Comparison of ENCODE assay signal across 15 cellular contexts in genomic region chr5:53114988-53115387, GRCh38. TPM values are rescaled to one million over a fixed set of nuclear protein-coding genes. Genes with fewer than 3 reads are reported as not detected.
DNase-seq lines count a peak whose midpoint lies in the region; ATAC-seq, FAIRE-seq and TF ChIP-seq lines count a peak whose summit lies in the region.
"Had no signal": no experiment of that assay in that cellular context is flagged by ENCODE, and none has a peak within 500 bp of the region (broad histone marks: within the 10 kb centered on the region; RNA-seq: fewer than 3 reads in every experiment).

No MANE protein-coding gene starts in this region.

- peaks cover 4% of the 10 kb centered on the region for H3K36me3 Mint-ChIP-seq in type B pancreatic cell
- H3K36me3 Mint-ChIP-seq: CD14-positive monocyte had no signal

- no peak for TF ChIP-seq RAD21 in HepG2 (CRISPR knock-in tag; IDR thresholded peaks at IDR 0.05)

- H3K79me2 ChIP-seq in HepG2 (ENCODE audit: insufficient read depth, low read length), result peaks cover 7% of the 10 kb centered on the region

- H3K27ac Mint-ChIP-seq in type B pancreatic cell, result no peak overlapping the region
- H3K27ac Mint-ChIP-seq: CD14-positive monocyte had no signal

- H3K9me3 ChIP-seq in HepG2 (ENCODE audit: low read length) (no peaks in the 10 kb centered on the region), right lobe of liver (no peaks in the 10 kb centered on the region)
- H3K9me3 ChIP-seq: ascending aorta, ovary had no signal

- CTCF ChIA-PET in HepG2 (lab: Yijun Ruan, JAX; ENCODE audit: low intra/inter-chr PET ratio, low total read pairs) (no interaction called here), RWPE1 (lab: Yijun Ruan, JAX) (interaction anchor here (0.6 kb wide), 2 partner anchors 59 to 346 kb away, joined by 4 read pairs; no protein-coding TSS in a partner anchor)

- TF ChIP-seq POLR2A in HepG2 (IDR thresholded peaks at IDR 0.05; ENCODE audit: insufficient read depth in 1 of 2, low read depth in 2 of 2, low read length in 2 of 2), result no peak
- TF ChIP-seq POLR2A in right lobe of liver (IDR thresholded peaks at IDR 0.05), result no peak

- H3K4me1 ChIP-seq in HepG2 (ENCODE audit: insufficient read depth, low read length), result peaks cover 52% of the 10 kb centered on the region
- H3K4me1 ChIP-seq in right lobe of liver, result peaks cover 0 to 9% (median 2%) of the 10 kb centered on the region in 4 donors

- no peak overlapping the region for H3K4me3 Mint-ChIP-seq in type B pancreatic cell
- H3K4me3 Mint-ChIP-seq: CD14-positive monocyte had no signal

- POLR2A ChIA-PET in HepG2 (lab: Yijun Ruan, JAX) (no interaction called here), RWPE1 (lab: Yijun Ruan, JAX; ENCODE audit: low non-redundant PET) (no interaction called here)

- H3K9ac ChIP-seq in HepG2 (ENCODE audit: insufficient read depth, low read depth, low read length), result no peak overlapping the region

- BruUV-seq in HepG2 (replicated peaks; lab: Mats Ljungman, UMichigan), result no TSS peak

- H3K4me2 ChIP-seq in HepG2 (ENCODE audit: low read depth, low read length), result no peak overlapping the region

- no peaks in the 10 kb centered on the region for H3K9me3 Mint-ChIP-seq in type B pancreatic cell

- no peak for TF ChIP-seq EP300 in HepG2 (IDR thresholded peaks at IDR 0.05; ENCODE audit: low read depth in 2 of 2, low read length in 2 of 2)
- TF ChIP-seq EP300 in HepG2 (CRISPR knock-in tag; IDR thresholded peaks at IDR 0.05; ENCODE audit: borderline replicate concordance), result no peak

- no peak for TF ChIP-seq CTCF in HepG2 (CRISPR knock-in tag; IDR thresholded peaks at IDR 0.05)
- TF ChIP-seq CTCF in right lobe of liver (IDR thresholded peaks at IDR 0.05), result peak in 2 of 4 donors; percentile 9 to 17
- peak; percentile 29 for TF ChIP-seq CTCF in RWPE1 (conservative IDR thresholded peaks at IDR 0.05; ENCODE audit: low read depth)
- TF ChIP-seq CTCF in fibroblast of mammary gland (conservative IDR thresholded peaks at IDR 0.05; ENCODE audit: control insufficient read depth, insufficient read depth, low read depth, low read length), result peak; percentile 42
- TF ChIP-seq CTCF in type B pancreatic cell (conservative IDR thresholded peaks at IDR 0.05), result peak; percentile 61

- H3K27me3 Mint-ChIP-seq in type B pancreatic cell, result no peaks in the 10 kb centered on the region

- intact Hi-C loops in HepG2 (cut with micrococcal nuclease; ENCODE audit: unreplicated experiment), result no loop called here
- intact Hi-C loops in right lobe of liver (cut with DNase I), result no loop called here

- H4K20me1 ChIP-seq in HepG2 (ENCODE audit: insufficient read depth, low read length), result no peaks in the 10 kb centered on the region

- H3K36me3 ChIP-seq in HepG2 (replicated peaks in 1 of 2; ENCODE audit: control insufficient read depth in 1 of 2, insufficient read depth in 2 of 2, low read length in 2 of 2), result no peaks in the 10 kb centered on the region
- H3K36me3 ChIP-seq in right lobe of liver, result no peaks in the 10 kb centered on the region
- H3K36me3 ChIP-seq: ascending aorta, ovary had no signal

- peaks cover 2% of the 10 kb centered on the region for H3K4me1 Mint-ChIP-seq in type B pancreatic cell (ENCODE audit: unreplicated experiment)

- no peak overlapping the region for H2AFZ ChIP-seq in HepG2 (ENCODE audit: low read length)

- ATAC-seq in HepG2 (no peak), right lobe of liver (no peak), GM19455 (IDR thresholded peaks at IDR 0.05; ENCODE audit: unreplicated experiment) (no peak)
- ATAC-seq: left colon had no signal

- DNase-seq in HepG2 (ENCODE audit: low spot score), result peak; percentile 16
- DNase-seq in right lobe of liver, result no peak
- no peak for DNase-seq in RWPE1 (ENCODE audit: low spot score)
- DNase-seq in fibroblast of mammary gland (ENCODE audit: low read depth), result peak; percentile 46
- DNase-seq in type B pancreatic cell (ENCODE audit: extremely low spot score, unreplicated experiment), result no peak
- no peak for DNase-seq in activated T-cell treated with anti-CD3 and anti-CD28 coated beads for 4 hours
- DNase-seq in globus pallidus (ENCODE audit: low spot score), result no peak
- DNase-seq: activated CD8-positive, alpha-beta memory T cell treated with anti-CD3 and anti-CD28 coated beads, Interleukin-2, amount 50 U/mL, for 48 hours; left colon; NCI-H1105; ovary; substantia nigra had no signal

- in situ Hi-C loops in HepG2 (cut with HindIII; ENCODE audit: extremely low pct_ligation_motif_present, low pct_unique_long_range_greater_than_20kb), result no loop called here

- H3K27ac ChIP-seq in HepG2 (ENCODE audit: extremely low read length, insufficient read depth, low read length), result no peak overlapping the region
- H3K27ac ChIP-seq in right lobe of liver, result no peak overlapping the region
- H3K27ac ChIP-seq in RWPE1, result no peak overlapping the region
- H3K27ac ChIP-seq: ascending aorta, ovary had no signal

- no peak overlapping the region for H3K4me3 ChIP-seq in HepG2 (replicated peaks in 1 of 3; ENCODE audit: insufficient read depth in 1 of 3, low read depth in 2 of 3, low read length in 3 of 3)
- no peak overlapping the region for H3K4me3 ChIP-seq in right lobe of liver
- no peak overlapping the region for H3K4me3 ChIP-seq in fibroblast of mammary gland (ENCODE audit: control insufficient read depth, low read depth, low read length)
- H3K4me3 ChIP-seq: ascending aorta, ovary had no signal

- no peak for FAIRE-seq in HepG2 (lab: Jason Lieb, UNC)

- H3K27me3 ChIP-seq in HepG2 (ENCODE audit: control insufficient read depth in 1 of 2, insufficient read depth in 2 of 2, low read length in 2 of 2) (no peaks in the 10 kb centered on the region; a peak in 2 of 5 replicates), right lobe of liver (no peaks in the 10 kb centered on the region)
- H3K27me3 ChIP-seq: ascending aorta, ovary had no signal

TF ChIP-seq in HepG2, 621 proteins besides CTCF, POLR2A, EP300 and RAD21 (continues in another document):
- TF ChIP-seq HNF1B (CRISPR knock-in tag; IDR thresholded peaks at IDR 0.05) (no peak), ZNF331 (CRISPR knock-in tag; IDR thresholded peaks at IDR 0.05) (no peak), ZBTB2 (CRISPR knock-in tag; IDR thresholded peaks at IDR 0.05; ENCODE audit: low read depth) (no peak), ZNF143 (CRISPR knock-in tag; IDR thresholded peaks at IDR 0.05) (no peak), U2AF1 (optimal IDR thresholded peaks at IDR 0.05; ENCODE audit: low read depth, low read length) (no peak), ZSCAN20 (CRISPR knock-in tag; IDR thresholded peaks at IDR 0.05; ENCODE audit: borderline replicate concordance) (no peak), JARID2 (CRISPR knock-in tag; IDR thresholded peaks at IDR 0.05; ENCODE audit: insufficient replicate concordance) (no peak)

RNA-seq across cellular contexts. Expression of gene MOCS2, which starts 5.4 kb away (rescaled TPM):
- 41.9 and 53.5 TPM in 2 replicates for total RNA-seq in HepG2 (2016; rRNA removed; fragmentation: Illumina TruSeq; extraction: Trizol)
- total RNA-seq in HepG2 (2016; cell fraction: cytosol; rRNA removed; fragmentation: Illumina TruSeq; extraction: Trizol; ENCODE audit: low read depth), result 13.8 and 14.3 TPM in 2 replicates
- 37.8 and 54.2 TPM in 2 replicates for total RNA-seq in HepG2 (2016; cell fraction: insoluble cytoplasmic fraction; rRNA removed; fragmentation: Illumina TruSeq; extraction: Trizol)
- total RNA-seq in HepG2 (2016; cell fraction: membrane; rRNA removed; fragmentation: Illumina TruSeq; extraction: Trizol), result 36.0 and 36.2 TPM in 2 replicates
- total RNA-seq in HepG2 (2016; cell fraction: nucleus; rRNA removed; fragmentation: Illumina TruSeq; extraction: Trizol), result 20.8 and 22.3 TPM in 2 replicates
- 13.3 and 19.2 TPM in 2 replicates for polyA plus RNA-seq in HepG2 (2011; rRNA removed)
- 9.1 and 14.4 TPM in 2 replicates for polyA plus RNA-seq in HepG2 (2011; cell fraction: cytosol; rRNA removed)
- 6.2 and 10.1 TPM in 2 replicates for polyA plus RNA-seq in HepG2 (2011; cell fraction: nucleus; rRNA removed)
- 24.2 and 29.8 TPM in 2 replicates for polyA plus RNA-seq in HepG2 (2012)
- polyA plus RNA-seq in HepG2 (2016; cell fraction: cytosol; fragmentation: Illumina TruSeq; extraction: Trizol; ENCODE audit: low read depth), result 20.1 and 24.5 TPM in 2 replicates
- polyA plus RNA-seq in HepG2 (2016; cell fraction: insoluble cytoplasmic fraction; fragmentation: Illumina TruSeq; extraction: Trizol; ENCODE audit: low read depth), result 67.1 and 69.6 TPM in 2 replicates
- 45.5 and 45.8 TPM in 2 replicates for polyA plus RNA-seq in HepG2 (2016; cell fraction: membrane; fragmentation: Illumina TruSeq; extraction: Trizol; ENCODE audit: low read depth)
- polyA plus RNA-seq in HepG2 (2016; cell fraction: nucleus; fragmentation: Illumina TruSeq; extraction: Trizol; ENCODE audit: insufficient read depth, low read depth), result 32.3 and 36.1 TPM in 2 replicates
- polyA minus RNA-seq in HepG2 (2011; rRNA and poly(A)+ RNA removed; ENCODE audit: low replicate concordance), result 3.1 and 8.6 TPM in 2 replicates
- polyA minus RNA-seq in HepG2 (2011; cell fraction: cytosol; rRNA and poly(A)+ RNA removed), result 7.5 and 9.3 TPM in 2 replicates
- polyA minus RNA-seq in HepG2 (2011; cell fraction: nucleus; rRNA and poly(A)+ RNA removed), result 16.4 and 23.2 TPM in 2 replicates
- 10 to 100 TPM; 34.8 to 65.0 (median 44.6) TPM for total RNA-seq in right lobe of liver
- total RNA-seq in type B pancreatic cell (ENCODE audit: low replicate concordance), result 17.3 and 22.5 TPM in 2 replicates

Comparison
In these comparisons a context has a peak if more than half of its experiments do, and no peak if none do; other contexts are left out.
1. DNase-seq: peak in HepG2 (single experiment) and fibroblast of mammary gland (single experiment); none in right lobe of liver (0 of 3), RWPE1 (single experiment), type B pancreatic cell (single experiment), activated T-cell treated with anti-CD3 and anti-CD28 coated beads for 4 hours (single experiment) and globus pallidus (single experiment).